ENCODE assay signal across 18 cellular contexts in the genomic region with DNA sequence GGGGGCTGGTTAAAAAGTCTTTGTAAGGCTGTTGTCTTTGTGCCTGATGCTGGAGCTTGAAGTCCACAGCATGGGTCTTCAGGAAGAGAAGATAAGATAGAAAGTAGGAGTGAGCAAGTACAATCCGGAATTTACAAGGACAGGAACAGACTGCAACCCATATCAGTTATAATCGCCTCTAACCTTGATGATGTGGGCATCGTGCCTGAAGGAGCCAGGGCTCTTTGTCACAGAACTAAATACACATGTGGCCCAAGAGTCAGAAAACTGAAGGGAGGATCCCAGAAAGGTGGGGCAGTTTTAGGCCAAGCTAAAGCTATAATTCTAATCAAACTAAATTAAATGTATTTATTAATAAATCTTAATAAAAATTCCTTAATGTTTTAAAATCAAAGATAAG.
"Had no signal": no experiment of that assay in that cellular context is flagged by ENCODE, and none has a peak within 500 bp of the region (broad histone marks: within the 10 kb centered on the region; RNA-seq: fewer than 3 reads in every experiment).

No MANE protein-coding gene starts in this region.

- H3K9me3 ChIP-seq: MG63, SJSA1 had no signal

- ATAC-seq: HepG2 had no signal

- H3K36me3 ChIP-seq: MG63, SJSA1 had no signal

- H3K27ac ChIP-seq: SJSA1, SK-N-MC had no signal

- H3K27me3 ChIP-seq: MG63, SJSA1 had no signal

- H3K4me3 ChIP-seq: MG63, SJSA1, SK-N-MC had no signal

- DNase-seq: IMR-90, Karpas-422, KG1, MG63, NCI-H1092, NCI-H1436, NCI-H187, NCI-H2029, NCI-H2227 treated with DMSO at 0.1 percent for 48 hours, NCI-H524, NCI-H526 treated with DMSO at 0.1 percent for 48 hours, NCI-H774, Right ventricle myocardium superior, RPMI8226, SIG-M5 had no signal
